Comparison of ENCODE assay signal across 10 cellular contexts in the genomic region with DNA sequence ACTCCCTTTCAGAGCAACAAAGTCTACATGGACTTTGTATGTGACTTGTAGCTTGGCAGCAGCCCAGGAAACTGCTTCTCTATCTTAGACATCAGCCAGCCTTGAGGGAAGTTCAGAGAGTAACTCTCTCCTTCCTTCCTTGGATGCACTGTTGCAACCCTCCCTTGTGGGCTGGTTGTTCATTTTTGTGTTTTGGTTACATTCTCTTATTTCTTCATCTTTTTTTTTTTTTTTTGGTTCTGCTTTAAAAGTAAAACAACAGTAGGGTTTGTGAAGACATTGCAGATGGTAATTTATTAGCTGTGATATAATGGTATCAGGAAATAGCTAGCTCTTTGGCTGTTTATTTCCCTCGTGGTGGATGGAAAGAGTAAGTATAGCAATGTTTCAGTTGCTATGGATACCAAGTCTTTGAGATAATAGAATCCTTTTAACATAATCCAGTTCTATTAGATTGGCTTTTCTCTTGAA.
DNase-seq lines count a peak whose midpoint lies in the region; ATAC-seq and TF ChIP-seq lines count a peak whose summit lies in the region.
"Had no signal": no experiment of that assay in that cellular context is flagged by ENCODE, and none has a peak within 500 bp of the region (broad histone marks: within the 10 kb centered on the region; RNA-seq: fewer than 3 reads in every experiment).

No MANE protein-coding gene starts in this region.

- H3K4me3 ChIP-seq in HFF-Myc (replicated peaks; ENCODE audit: low read depth, low read length) (no peak overlapping the region), hepatocyte (no peak overlapping the region), smooth muscle cell (no peak overlapping the region)

- H2AFZ ChIP-seq in hepatocyte (no peak overlapping the region), smooth muscle cell (ENCODE audit: low read depth) (no peak overlapping the region)

- H3K4me1 ChIP-seq in hepatocyte (ENCODE audit: insufficient read depth): peaks cover 12% of the 10 kb centered on the region
- H3K4me1 ChIP-seq in smooth muscle cell (ENCODE audit: low read depth): peaks cover 12% of the 10 kb centered on the region

- peaks cover 16% of the 10 kb centered on the region for H3F3A ChIP-seq in smooth muscle cell (ENCODE audit: low read depth)

- H3K36me3 ChIP-seq in hepatocyte (replicated peaks; ENCODE audit: insufficient read depth, low read depth): no peaks in the 10 kb centered on the region
- H3K36me3 ChIP-seq in smooth muscle cell (ENCODE audit: low read depth): no peaks in the 10 kb centered on the region

- H3K9me2 ChIP-seq in hepatocyte (replicated peaks; ENCODE audit: insufficient read depth): no peaks in the 10 kb centered on the region

- H4K20me1 ChIP-seq in hepatocyte (ENCODE audit: insufficient read depth, poor library complexity, severe bottlenecking): no peaks in the 10 kb centered on the region
- no peaks in the 10 kb centered on the region for H4K20me1 ChIP-seq in smooth muscle cell (ENCODE audit: low read depth)

- DNase-seq in HFF-Myc (ENCODE audit: extremely low read depth, low read depth) (peak; percentile 59), amniotic epithelial cell (ENCODE audit: low read depth) (peak; percentile 79), hepatocyte (ENCODE audit: low spot score) (peak; percentile 40), smooth muscle cell (lab: John Stamatoyannopoulos, UW; ENCODE audit: unreplicated experiment) (no peak), NCI-H2196 treated with DMSO at 0.1 percent for 48 hours (lab: John Stamatoyannopoulos, UW; ENCODE audit: unreplicated experiment) (no peak)
- DNase-seq in activated naive CD4-positive, alpha-beta T cell treated with Interleukin-2 at 50 U/mL for 16 hours: no peak
- DNase-seq: GOT3, PC-3 had no signal

- H3K27me3 ChIP-seq in hepatocyte: no peaks in the 10 kb centered on the region
- no peaks in the 10 kb centered on the region for H3K27me3 ChIP-seq in smooth muscle cell (ENCODE audit: low read depth)

- peak overlapping the region; percentile 74 for H3K27ac ChIP-seq in hepatocyte
- H3K27ac ChIP-seq in smooth muscle cell (ENCODE audit: low read depth): peak overlapping the region; percentile 98

- H3K9ac ChIP-seq in smooth muscle cell (ENCODE audit: low read depth): peak overlapping the region; percentile 81

- H3K4me2 ChIP-seq in hepatocyte: peak overlapping the region; percentile 28
- H3K4me2 ChIP-seq in smooth muscle cell: peak overlapping the region; percentile 74

- H3K9me3 ChIP-seq in hepatocyte (ENCODE audit: low read depth) (no peaks in the 10 kb centered on the region), smooth muscle cell (replicated peaks; ENCODE audit: low read depth) (no peaks in the 10 kb centered on the region)

- TF ChIP-seq CTCF in HFF-Myc (IDR thresholded peaks at IDR 0.05; ENCODE audit: low read depth, low read length, missing control alignments) (no peak), hepatocyte (IDR thresholded peaks at IDR 0.05; ENCODE audit: poor library complexity) (no peak), smooth muscle cell (IDR thresholded peaks at IDR 0.05; ENCODE audit: borderline replicate concordance, insufficient read depth, poor library complexity, severe bottlenecking) (no peak)

- WGBS in hepatocyte (ENCODE audit: low lambda C conversion rate, missing lambda C conversion rate): 10% methylated on average over 1 of the region's 1 CpG
- 28% methylated on average over 1 of the region's 1 CpG for WGBS in smooth muscle cell (ENCODE audit: low lambda C conversion rate)

- H3K79me2 ChIP-seq in hepatocyte (no peaks in the 10 kb centered on the region), smooth muscle cell (ENCODE audit: low read depth) (no peaks in the 10 kb centered on the region)

- ATAC-seq in HG03159 (IDR thresholded peaks at IDR 0.05; ENCODE audit: unreplicated experiment) (no peak), HG03280 (IDR thresholded peaks at IDR 0.05; ENCODE audit: unreplicated experiment) (no peak)
- ATAC-seq: PC-3 had no signal

Comparison
In these comparisons a context has a peak if more than half of its experiments do, and no peak if none do; other contexts are left out.
1. DNase-seq: peak in HFF-Myc (single experiment), amniotic epithelial cell (single experiment) and hepatocyte (single experiment); none in smooth muscle cell (single experiment), activated naive CD4-positive, alpha-beta T cell treated with Interleukin-2 at 50 U/mL for 16 hours (single experiment) and NCI-H2196 treated with DMSO at 0.1 percent for 48 hours (single experiment).